ENCODE assay signal across 30 cellular contexts in the genomic region with DNA sequence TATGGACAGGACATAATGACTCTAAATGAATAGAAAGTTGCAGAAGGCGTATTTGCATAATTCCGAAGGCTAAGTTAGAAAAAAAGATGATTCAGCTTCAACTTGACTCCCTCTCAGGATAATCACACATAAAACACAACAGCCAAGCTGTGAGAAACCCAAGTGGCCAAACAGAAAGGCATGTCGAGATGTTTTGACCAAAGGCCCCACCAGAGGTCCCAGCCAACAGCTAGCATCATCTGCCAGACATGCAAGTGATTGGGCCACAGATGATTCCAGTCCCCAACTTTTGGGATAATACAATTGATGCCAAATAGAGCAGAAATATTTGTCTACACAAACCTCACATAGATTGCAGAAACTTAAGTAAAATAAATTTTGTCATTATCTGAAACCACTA.
"Had no signal": no experiment of that assay in that cellular context is flagged by ENCODE, and none has a peak within 500 bp of the region (broad histone marks: within the 10 kb centered on the region; RNA-seq: fewer than 3 reads in every experiment).

No MANE protein-coding gene starts in this region.

- H3K4me3 Mint-ChIP-seq: activated CD4-positive, alpha-beta memory T cell treated with anti-CD3 and anti-CD28 coated beads, Interleukin-2, amount 10 ng/mL, durations not matched to agents 7 days and 5 days; activated CD4-positive, alpha-beta T cell treated with anti-CD3 and anti-CD28 coated beads for 36 hours; activated naive CD8-positive, alpha-beta T cell treated with anti-CD3 and anti-CD28 coated beads, Interleukin-2, amount 10 ng/mL, durations not matched to agents 7 days and 5 days; activated T-cell treated with anti-CD3 and anti-CD28 coated beads, Interleukin-2, amount 50 U/mL, for 72 hours had no signal

- DNase-seq: activated CD4-positive, alpha-beta memory T cell treated with anti-CD3 and anti-CD28 coated beads, Interleukin-2, amount 10 ng/mL, durations not matched to agents 7 days and 5 days; activated CD4-positive, alpha-beta T cell treated with anti-CD3 and anti-CD28 coated beads for 36 hours; activated CD4-positive, alpha-beta T cell treated with anti-CD3 and anti-CD28 coated beads, Interleukin-2, amount 50 U/mL, for 1 hour; activated gamma-delta T cell treated with Interleukin-2 at 50 U/mL for 16 hours; activated naive CD4-positive, alpha-beta T cell treated with anti-CD3 and anti-CD28 coated beads, Interleukin-2, amount 50 U/mL, for 16 hours; activated naive CD8-positive, alpha-beta T cell treated with anti-CD3 and anti-CD28 coated beads, Interleukin-2, amount 10 ng/mL, durations not matched to agents 7 days and 5 days; activated T-cell treated with anti-CD3 and anti-CD28 coated beads for 4 hours; activated T-cell treated with anti-CD3 and anti-CD28 coated beads, Interleukin-2, amount 50 U/mL, for 72 hours; body of pancreas; central memory CD4-positive, alpha-beta T cell; Kasumi-1; NCI-H1048; NCI-H146; NCI-H1930; NCI-H2107; NCI-H2171 treated with DMSO at 0.1 percent for 48 hours; NCI-H345; NCI-H510A; NCI-H526 treated with DMSO at 0.1 percent for 48 hours; NK-92 treated with Interleukin-12 subunit alpha and Interleukin-12 subunit beta, amount 100 ng/mL, for 24 hours; OCI-M1; Right ventricle myocardium superior; SJCRH30; SK-N-SH; T-helper 1 cell; WERI-Rb-1 had no signal

- ATAC-seq: activated CD4-positive, alpha-beta T cell treated with anti-CD3 and anti-CD28 coated beads for 36 hours; activated T-cell treated with anti-CD3 and anti-CD28 coated beads, Interleukin-2, amount 50 U/mL, for 72 hours; body of pancreas; Panc1 had no signal

- H3K27ac Mint-ChIP-seq: activated CD4-positive, alpha-beta memory T cell treated with anti-CD3 and anti-CD28 coated beads, Interleukin-2, amount 10 ng/mL, durations not matched to agents 7 days and 5 days; activated CD4-positive, alpha-beta T cell treated with anti-CD3 and anti-CD28 coated beads for 36 hours; activated naive CD8-positive, alpha-beta T cell treated with anti-CD3 and anti-CD28 coated beads, Interleukin-2, amount 10 ng/mL, durations not matched to agents 7 days and 5 days; activated T-cell treated with anti-CD3 and anti-CD28 coated beads, Interleukin-2, amount 50 U/mL, for 72 hours; activated T-helper 2 cell treated with anti-CD3 and anti-CD28 coated beads, Interferon-gamma antibody, Interleukin-2, Interleukin-4, amounts not matched to agents 10 μg/mL and 5 μg/mL and 100 μg/mL, durations not matched to agents 14 hours and 24 hours and 36 hours had no signal

- H3K9me3 Mint-ChIP-seq: activated CD4-positive, alpha-beta memory T cell treated with anti-CD3 and anti-CD28 coated beads, Interleukin-2, amount 10 ng/mL, durations not matched to agents 7 days and 5 days; activated naive CD8-positive, alpha-beta T cell treated with anti-CD3 and anti-CD28 coated beads, Interleukin-2, amount 10 ng/mL, durations not matched to agents 7 days and 5 days; activated T-helper 2 cell treated with anti-CD3 and anti-CD28 coated beads, Interferon-gamma antibody, Interleukin-2, Interleukin-4, amounts not matched to agents 10 μg/mL and 5 μg/mL and 100 μg/mL, durations not matched to agents 14 hours and 24 hours and 36 hours had no signal

- H3K27me3 ChIP-seq: ascending aorta, body of pancreas, SJCRH30 had no signal

- H3K36me3 Mint-ChIP-seq: activated naive CD8-positive, alpha-beta T cell treated with anti-CD3 and anti-CD28 coated beads, Interleukin-2, amount 10 ng/mL, durations not matched to agents 7 days and 5 days had no signal

- H3K36me3 ChIP-seq: ascending aorta, SJCRH30, WERI-Rb-1 had no signal

- H3K9me2 ChIP-seq: SK-N-SH had no signal

- H3K4me2 ChIP-seq: SK-N-SH had no signal

- H3K9ac ChIP-seq: SK-N-SH had no signal

- H3K4me1 ChIP-seq: ascending aorta, body of pancreas, SJCRH30 had no signal

- H3K4me1 Mint-ChIP-seq: activated CD4-positive, alpha-beta memory T cell treated with anti-CD3 and anti-CD28 coated beads, Interleukin-2, amount 10 ng/mL, durations not matched to agents 7 days and 5 days; activated CD4-positive, alpha-beta T cell treated with anti-CD3 and anti-CD28 coated beads for 36 hours; activated naive CD8-positive, alpha-beta T cell treated with anti-CD3 and anti-CD28 coated beads, Interleukin-2, amount 10 ng/mL, durations not matched to agents 7 days and 5 days had no signal

- H3K27ac ChIP-seq: ascending aorta, body of pancreas, RWPE1, SJCRH30, WERI-Rb-1 had no signal

- H3K27me3 Mint-ChIP-seq: activated CD4-positive, alpha-beta memory T cell treated with anti-CD3 and anti-CD28 coated beads, Interleukin-2, amount 10 ng/mL, durations not matched to agents 7 days and 5 days; activated CD4-positive, alpha-beta T cell treated with anti-CD3 and anti-CD28 coated beads for 36 hours; activated naive CD8-positive, alpha-beta T cell treated with anti-CD3 and anti-CD28 coated beads, Interleukin-2, amount 10 ng/mL, durations not matched to agents 7 days and 5 days had no signal

- H3K9me3 ChIP-seq: ascending aorta, body of pancreas, SJCRH30, SK-N-SH had no signal

- H3K4me3 ChIP-seq: ascending aorta, body of pancreas, SJCRH30 had no signal
